22 cellular contexts compared by ENCODE assay signal in the genomic region with DNA sequence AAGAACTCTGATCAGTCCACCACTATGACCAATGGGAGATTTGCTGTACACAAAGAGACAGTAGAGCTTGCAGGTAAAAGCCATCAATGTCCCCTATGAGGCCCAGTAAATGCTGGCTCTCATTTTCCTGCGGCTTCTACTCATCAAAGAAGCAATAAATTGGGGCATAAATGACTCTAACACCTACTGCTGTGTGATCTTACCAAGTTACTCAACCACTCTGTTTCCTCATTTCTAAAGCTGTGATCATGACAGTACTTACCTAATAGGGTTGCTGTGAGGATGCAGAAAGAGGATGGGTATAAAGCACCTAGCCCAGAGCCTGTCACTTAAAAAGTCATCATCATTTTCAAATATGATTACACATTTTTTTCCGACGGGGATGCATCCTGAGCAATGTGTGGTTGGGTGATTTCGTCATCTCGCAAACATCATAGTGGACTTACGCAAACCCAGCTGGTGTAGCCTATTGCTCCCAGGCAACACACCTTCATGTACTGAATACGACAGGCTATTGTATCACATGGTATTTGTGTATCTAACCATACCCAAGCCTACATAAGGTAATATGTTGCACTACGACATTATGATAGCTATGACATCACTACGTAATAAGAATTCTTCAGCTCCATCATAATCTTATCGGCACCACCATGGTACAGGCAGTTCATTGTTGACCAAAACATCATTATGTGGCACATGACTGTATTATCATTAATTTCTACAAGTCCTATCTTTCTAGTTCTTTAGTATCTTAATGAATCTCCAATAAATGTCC. TPM values are rescaled to one million over a fixed set of nuclear protein-coding genes. Genes with fewer than 3 reads are reported as not detected.
DNase-seq lines count a peak whose midpoint lies in the region; ATAC-seq and TF ChIP-seq lines count a peak whose summit lies in the region.
"Had no signal": no experiment of that assay in that cellular context is flagged by ENCODE, and none has a peak within 500 bp of the region (broad histone marks: within the 10 kb centered on the region; RNA-seq: fewer than 3 reads in every experiment).

No MANE protein-coding gene starts in this region.

- no peak overlapping the region for H2AFZ ChIP-seq in IMR-90 (replicated peaks; ENCODE audit: low read length, poor library complexity)

- H2AK9ac ChIP-seq in IMR-90 (replicated peaks; ENCODE audit: low read depth, low read length, poor library complexity): no peak overlapping the region

- H4K8ac ChIP-seq in IMR-90 (ENCODE audit: low read depth in 2 of 2, low read length in 2 of 2): no peak overlapping the region

- H3K27ac ChIP-seq in BLaER1 (no peak overlapping the region), IMR-90 (ENCODE audit: insufficient read depth, low read length) (no peak overlapping the region), RWPE2 (ENCODE audit: poor library complexity, severe bottlenecking) (no peak overlapping the region)

- intact Hi-C loops in IMR-90 (cut with micrococcal nuclease): no loop called here

- no peak for TF ChIP-seq RAD21 in IMR-90 (IDR thresholded peaks at IDR 0.05; ENCODE audit: low read length)

- no peak overlapping the region for H2AK5ac ChIP-seq in IMR-90 (ENCODE audit: low read depth, low read length)

- no TSS peak for BruUV-seq in IMR-90 (replicated peaks; lab: Mats Ljungman, UMichigan)

- DNase-seq in IMR-90 (no peak), RWPE2 (ENCODE audit: low spot score) (no peak), epithelial cell of esophagus (ENCODE audit: low read depth) (peak; percentile 14), NAMALWA (ENCODE audit: low spot score) (no peak)
- no peak for DNase-seq in NK-92 treated with Interleukin-12 subunit alpha and Interleukin-12 subunit beta, amount 100 ng/mL, for 24 hours (lab: John Stamatoyannopoulos, UW)
- DNase-seq: DMS79, Kasumi-1, MM.1S, NCI-H1417, NCI-H1694 treated with DMSO at 0.1 percent for 48 hours, NCI-H2081 treated with DMSO at 0.1 percent for 48 hours, NCI-H2171 treated with DMSO at 0.1 percent for 48 hours, NCI-H524 treated with DMSO at 0.1 percent for 48 hours, NCI-H82, OCI-M1, Right ventricle myocardium superior, SW 1271, T-helper 17 cell had no signal

- in situ Hi-C loops in IMR-90 (cut with MboI; ENCODE audit: low sequenced_read_pairs): no loop called here

- H3K9me1 ChIP-seq in IMR-90 (ENCODE audit: insufficient read depth, low read length): no peaks in the 10 kb centered on the region

- no peak overlapping the region for H3K4ac ChIP-seq in IMR-90 (ENCODE audit: low read depth, low read length)

- no peak overlapping the region for H4K91ac ChIP-seq in IMR-90 (ENCODE audit: insufficient read depth, low read depth, low read length)

- POLR2A ChIA-PET in IMR-90 (lab: Charles Lee; ENCODE audit: unreplicated experiment): no interaction called here

- TF ChIP-seq CTCF in IMR-90 (conservative IDR thresholded peaks at IDR 0.05; ENCODE audit: low read depth, low read length) (no peak), RWPE2 (IDR thresholded peaks at IDR 0.05; ENCODE audit: poor library complexity, severe bottlenecking) (no peak), epithelial cell of esophagus (IDR thresholded peaks at IDR 0.05; ENCODE audit: insufficient read depth, low read depth, low read length, missing control alignments) (no peak)

- H2BK5ac ChIP-seq in IMR-90 (ENCODE audit: low read depth, low read length, poor library complexity, severe bottlenecking): no peak overlapping the region

- dilution Hi-C loops in IMR-90 (cut with HindIII; ENCODE audit: low sequenced_read_pairs, unreplicated experiment): no loop called here

- no peaks in the 10 kb centered on the region for H3K9me3 ChIP-seq in BLaER1
- no peaks in the 10 kb centered on the region for H3K9me3 ChIP-seq in IMR-90 (ENCODE audit: control insufficient read depth, insufficient read depth, low read length)
- H3K9me3 ChIP-seq in RWPE2 (ENCODE audit: severe bottlenecking): no peaks in the 10 kb centered on the region

- no peak overlapping the region for H3K18ac ChIP-seq in IMR-90 (ENCODE audit: low read depth, low read length)

- no peak overlapping the region for H2BK15ac ChIP-seq in IMR-90 (ENCODE audit: low read depth, low read length)

- H4K5ac ChIP-seq in IMR-90 (ENCODE audit: low read depth, low read length): no peak overlapping the region

- no peak overlapping the region for H3K56ac ChIP-seq in IMR-90 (ENCODE audit: extremely low read depth, insufficient read depth, low read length)

- ATAC-seq in IMR-90 (ENCODE audit: low read depth) (no peak), RWPE2 (ENCODE audit: low read depth) (peak; percentile 50; the same call in 1 of the 3 replicates), GM21423 (IDR thresholded peaks at IDR 0.05; ENCODE audit: unreplicated experiment) (no peak)
- ATAC-seq: GM12878, HCT116, T-helper 17 cell had no signal

- H3K9ac ChIP-seq in BLaER1: no peak overlapping the region
- H3K9ac ChIP-seq in IMR-90 (ENCODE audit: low read depth, low read length): no peak overlapping the region

- H3K27me3 ChIP-seq in BLaER1 (no peaks in the 10 kb centered on the region), IMR-90 (ENCODE audit: control insufficient read depth, insufficient read depth, low read length) (peaks cover 7% of the 10 kb centered on the region), RWPE2 (ENCODE audit: insufficient read depth, poor library complexity, severe bottlenecking) (peaks cover 30% of the 10 kb centered on the region)

- TF ChIP-seq POLR2A in IMR-90 (IDR thresholded peaks at IDR 0.05; ENCODE audit: low read depth, low read length): no peak

- H3K14ac ChIP-seq in IMR-90 (replicated peaks; ENCODE audit: low read depth, low read length): no peak overlapping the region

- H4K20me1 ChIP-seq in BLaER1 (no peaks in the 10 kb centered on the region), IMR-90 (ENCODE audit: insufficient read depth, low read length) (no peaks in the 10 kb centered on the region)

- no CpG with 5 or more reads among the region's 10 CpGs for WGBS in IMR-90 (ENCODE audit: extremely low coverage in 2 of 2, insufficient read length in 1 of 2), 2 experiments

- H3K36me3 ChIP-seq in BLaER1 (no peaks in the 10 kb centered on the region), IMR-90 (ENCODE audit: control insufficient read depth, insufficient read depth, low read length) (no peaks in the 10 kb centered on the region), RWPE2 (ENCODE audit: low read depth) (no peaks in the 10 kb centered on the region)

- H3K4me2 ChIP-seq in BLaER1 (peak overlapping the region; percentile 78; the same call in 1 of the 2 replicates), IMR-90 (ENCODE audit: low read depth, low read length) (no peak overlapping the region)

- peaks cover 48% of the 10 kb centered on the region for H3K4me1 ChIP-seq in BLaER1
- H3K4me1 ChIP-seq in IMR-90 (ENCODE audit: control insufficient read depth, insufficient read depth, low read length): no peaks in the 10 kb centered on the region
- H3K4me1 ChIP-seq in RWPE2 (ENCODE audit: insufficient read depth, poor library complexity, severe bottlenecking): no peaks in the 10 kb centered on the region

- H2BK20ac ChIP-seq in IMR-90 (ENCODE audit: low read depth, low read length): no peak overlapping the region

- CTCF ChIA-PET in IMR-90 (lab: Yijun Ruan, JAX): no interaction called here

- H3K79me1 ChIP-seq in IMR-90 (ENCODE audit: low read depth in 1 of 2, low read length in 2 of 2): no peaks in the 10 kb centered on the region

- no peak overlapping the region for H3K23ac ChIP-seq in IMR-90 (ENCODE audit: low read depth, low read length)

- H3K4me3 ChIP-seq in BLaER1 (no peak overlapping the region), IMR-90 (ENCODE audit: insufficient read depth, low read depth, low read length) (no peak overlapping the region), RWPE2 (ENCODE audit: severe bottlenecking) (no peak overlapping the region), epithelial cell of esophagus (ENCODE audit: low read length) (no peak overlapping the region)
- H3K4me3 ChIP-seq: GM12878 had no signal

- H2BK120ac ChIP-seq in IMR-90 (ENCODE audit: low read depth, low read length): no peak overlapping the region

TF ChIP-seq in IMR-90, 13 proteins besides CTCF, POLR2A, EP300 and RAD21:
- TF ChIP-seq MAZ (IDR thresholded peaks at IDR 0.05; ENCODE audit: borderline replicate concordance, low read depth, low read length): no peak
- 0 out of 2 replicates have a peak, but pooled peaks have one; percentile 8 for TF ChIP-seq CEBPB (IDR thresholded peaks at IDR 0.05; ENCODE audit: low read depth, low read length)

RNA-seq across cellular contexts. Expression of gene MGMT, which starts 7.1 kb away (rescaled TPM):
- total RNA-seq in IMR-90 (2012; rRNA removed): 11.1 and 11.5 TPM in 2 replicates
- 17.8 and 18.3 TPM in 2 replicates for polyA plus RNA-seq in IMR-90 (2012; rRNA removed)
- 21.2 and 28.4 TPM in 2 replicates for polyA plus RNA-seq in IMR-90 (2012; cell fraction: cytosol; rRNA removed)
- polyA plus RNA-seq in IMR-90 (2012; cell fraction: nucleus; rRNA removed; ENCODE audit: low replicate concordance): 8.3 and 11.4 TPM in 2 replicates
